ENCODE assay signal across 10 cellular contexts in genomic region chr12:68521321-68521839, GRCh38.
DNase-seq lines count a peak whose midpoint lies in the region; ATAC-seq and TF ChIP-seq lines count a peak whose summit lies in the region.
"Had no signal": no experiment of that assay in that cellular context is flagged by ENCODE, and none has a peak within 500 bp of the region (broad histone marks: within the 10 kb centered on the region; RNA-seq: fewer than 3 reads in every experiment).

No MANE protein-coding gene starts in this region.

- peaks cover 15% of the 10 kb centered on the region for H3K4me1 ChIP-seq in left ventricle myocardium inferior
- peaks cover 10 to 15% of the 10 kb centered on the region in 2 donors for H3K4me1 ChIP-seq in thoracic aorta (ENCODE audit: control insufficient read depth in 1 of 2, low read depth in 2 of 2)

- DNase-seq in DMS53 (lab: John Stamatoyannopoulos, UW) (peak; percentile 15), DMS53 treated with DMSO at 0.1 percent for 48 hours (lab: John Stamatoyannopoulos, UW; ENCODE audit: unreplicated experiment) (no peak), astrocyte of the hippocampus (ENCODE audit: low read depth, low spot score) (peak; percentile 74), left ventricle myocardium inferior (no peak), thoracic aorta (ENCODE audit: low spot score) (no peak), DMS 273 (lab: John Stamatoyannopoulos, UW; ENCODE audit: unreplicated experiment) (no peak), GM13977 (ENCODE audit: low spot score) (no peak)
- DNase-seq: stimulated activated CD8-positive, alpha-beta memory T cell treated with anti-CD3 and anti-CD28 coated beads, Interleukin-4, amount 100 ng/mL, for 48 hours had no signal

- in situ Hi-C loops in GM13977 (cut with MboI; ENCODE audit: low pct_unique_long_range_greater_than_20kb, low sequenced_read_pairs, unreplicated experiment), result no loop called here

- H3K36me3 ChIP-seq in left ventricle myocardium inferior (no peaks in the 10 kb centered on the region), thoracic aorta (no peaks in the 10 kb centered on the region)

- TF ChIP-seq CTCF in left ventricle myocardium inferior (IDR thresholded peaks at IDR 0.05; ENCODE audit: borderline replicate concordance), result no peak
- TF ChIP-seq CTCF in thoracic aorta (IDR thresholded peaks at IDR 0.05), result no peak
- no peak for TF ChIP-seq CTCF in GM13977 (IDR thresholded peaks at IDR 0.05; ENCODE audit: extremely low read depth, insufficient read depth, missing control alignments)

- H3K9me3 ChIP-seq in left ventricle myocardium inferior (replicated peaks) (peaks cover 3% of the 10 kb centered on the region), thoracic aorta (no peaks in the 10 kb centered on the region)

- ATAC-seq in thoracic aorta (ENCODE audit: insufficient number of reproducible peaks, low FRiP score, low read depth) (peak; percentile 65), GM21786 (IDR thresholded peaks at IDR 0.05; ENCODE audit: unreplicated experiment) (no peak)

- H3K27me3 ChIP-seq in left ventricle myocardium inferior (ENCODE audit: low read depth), result no peaks in the 10 kb centered on the region
- no peaks in the 10 kb centered on the region for H3K27me3 ChIP-seq in thoracic aorta (replicated peaks; ENCODE audit: insufficient read depth)

- intact Hi-C loops in left ventricle myocardium inferior (cut with micrococcal nuclease), result no loop called here

- H3K27ac ChIP-seq in left ventricle myocardium inferior (replicated peaks) (peak overlapping the region; percentile 56), thoracic aorta (peak overlapping the region in 1 of 2 donors; percentile 37)
- H3K27ac ChIP-seq: 22Rv1 had no signal

- peak overlapping the region; percentile 24 for H3K4me3 ChIP-seq in left ventricle myocardium inferior
- peak overlapping the region; percentile 45 for H3K4me3 ChIP-seq in thoracic aorta

Comparison
In these comparisons a context has a peak if more than half of its experiments do, and no peak if none do; other contexts are left out.
1. DNase-seq: peak in DMS53 (single experiment) and astrocyte of the hippocampus (single experiment); none in DMS53 treated with DMSO at 0.1 percent for 48 hours (single experiment), left ventricle myocardium inferior (single experiment), thoracic aorta (single experiment), DMS 273 (single experiment) and GM13977 (single experiment).